Comparison of ENCODE assay signal across 8 cellular contexts in the genomic region with DNA sequence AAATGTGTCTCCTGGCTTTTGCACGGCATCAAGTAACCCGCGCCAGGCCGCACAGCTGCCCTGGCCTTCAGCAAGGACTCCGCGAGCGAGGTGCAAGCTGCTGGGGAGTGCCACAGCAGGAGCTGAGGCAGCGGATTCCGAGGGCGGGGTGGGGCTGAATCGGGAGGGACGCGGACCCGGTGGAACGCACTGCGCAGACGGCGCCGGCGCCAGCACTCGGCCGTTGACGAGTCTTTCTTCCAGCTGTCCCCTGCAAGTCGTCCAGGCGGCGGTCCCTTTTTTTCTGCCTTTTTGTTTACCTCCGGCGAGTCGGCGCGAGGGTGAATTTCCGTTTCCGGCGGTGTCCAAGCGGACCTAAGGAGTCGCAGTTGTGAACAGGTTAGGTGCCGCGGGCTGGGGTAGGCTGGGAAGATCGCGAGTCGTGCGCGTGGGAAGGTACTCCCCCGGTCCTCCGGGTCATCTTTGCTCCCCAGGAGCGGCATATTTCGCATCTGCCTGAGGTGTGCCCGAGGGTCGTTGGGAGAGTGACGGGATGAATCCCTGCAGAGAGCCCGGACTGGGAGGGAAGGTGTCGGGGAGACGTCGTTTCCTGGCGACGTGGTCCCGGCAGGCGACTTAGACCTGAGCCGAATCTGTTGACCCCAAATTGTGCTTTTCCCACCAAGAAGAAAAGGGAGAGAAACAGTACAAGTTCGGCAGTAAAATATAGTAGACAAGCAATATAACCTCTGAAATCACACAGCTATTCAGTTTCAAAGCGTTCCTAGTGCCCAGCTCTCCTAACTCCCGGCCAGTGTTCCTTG.
DNase-seq lines count a peak whose midpoint lies in the region; ATAC-seq and TF ChIP-seq lines count a peak whose summit lies in the region.
"Not testable (repeated sequence)": the region's sequence is repeated elsewhere in the genome, so short reads cannot be mapped to it uniquely, and the experiment has no call there.

No MANE protein-coding gene starts in this region.

- not testable (repeated sequence) for H3K27me3 ChIP-seq in HUES64 (ENCODE audit: insufficient read depth, low read length); PC-3 (ENCODE audit: low read length); esophagus squamous epithelium; mononuclear cell (ENCODE audit: insufficient read depth, low read length)

- H3K9me3 ChIP-seq in HUES64 (ENCODE audit: insufficient read depth, low read depth, low read length); PC-3 (ENCODE audit: low read length); esophagus squamous epithelium; mononuclear cell (ENCODE audit: low read depth, low read length): not testable (repeated sequence)

- DNase-seq in COR-L47 (lab: John Stamatoyannopoulos, UW) (peak; percentile 30), PC-3 (peak; percentile 68)
- peak; percentile 82 to 85 for DNase-seq in activated T-cell treated with anti-CD3 and anti-CD28 coated beads, Interleukin-2, amount 50 U/mL, for 48 hours
- not testable (repeated sequence) for DNase-seq in esophagus squamous epithelium (lab: John Stamatoyannopoulos, UW)
- peak; percentile 9 for DNase-seq in stimulated activated CD8-positive, alpha-beta memory T cell treated with anti-CD3 and anti-CD28 coated beads, Interleukin-12 subunit alpha, Interleukin-12 subunit beta, amount 100 ng/mL, for 24 hours (ENCODE audit: extremely low read depth)

- peak; percentile 71 for ATAC-seq in GM21423 (IDR thresholded peaks at IDR 0.05; ENCODE audit: unreplicated experiment)
- peak; percentile 80 for ATAC-seq in PC-3

- H3K4me2 ChIP-seq in PC-3 (ENCODE audit: low read length), result peak overlapping the region; percentile 66

- WGBS in HUES64, result under 1% methylated on average over 39 of the region's 62 CpGs
- 0% methylated on average over 3 of the region's 62 CpGs for WGBS in esophagus squamous epithelium, 2 donors

- H3K79me2 ChIP-seq in PC-3 (ENCODE audit: low read length), result not testable (repeated sequence)

- CTCF ChIA-PET in PC-3 (lab: Charles Lee), result not testable (repeated sequence)

- not testable (repeated sequence) for H3K9me2 ChIP-seq in PC-3 (replicated peaks; ENCODE audit: low read length)

- not testable (repeated sequence) for TF ChIP-seq CTCF in PC-3 (conservative IDR thresholded peaks at IDR 0.05; ENCODE audit: low read depth, low read length); esophagus squamous epithelium (IDR thresholded peaks at IDR 0.05)

- H3K9ac ChIP-seq in HUES64 (ENCODE audit: low read depth, low read length) (peak overlapping the region; percentile 93), PC-3 (ENCODE audit: low read length) (peak overlapping the region; percentile 78)

- intact Hi-C loops in PC-3 (cut with micrococcal nuclease); esophagus squamous epithelium (cut with DNase I): not testable (repeated sequence)

- H3K4me3 ChIP-seq in HUES64 (ENCODE audit: low read length) (peak overlapping the region; percentile 92), PC-3 (ENCODE audit: low read length) (peak overlapping the region; percentile 73), esophagus squamous epithelium (peak overlapping the region; percentile 55 to 78 (median 64)), mononuclear cell (ENCODE audit: low read length) (peak overlapping the region; percentile 53)

- not testable (repeated sequence) for H3F3A ChIP-seq in PC-3 (ENCODE audit: low read length, unreplicated experiment)

- H2AFZ ChIP-seq in PC-3 (ENCODE audit: low read length), result peak overlapping the region; percentile 69

- H3K36me3 ChIP-seq in HUES64 (ENCODE audit: insufficient read depth, low read length); PC-3 (ENCODE audit: low read depth, low read length); esophagus squamous epithelium: not testable (repeated sequence)

- H3K4me1 ChIP-seq in HUES64 (ENCODE audit: insufficient read depth, low read length); PC-3 (ENCODE audit: insufficient read depth, low read length); mononuclear cell (ENCODE audit: insufficient read depth, low read length): not testable (repeated sequence)
- peaks cover 0 to 10% (median 0%) of the 10 kb centered on the region in 3 donors for H3K4me1 ChIP-seq in esophagus squamous epithelium

- TF ChIP-seq POLR2A in esophagus squamous epithelium (IDR thresholded peaks at IDR 0.05), result peak in 1 of 4 donors; percentile 10

- H4K20me1 ChIP-seq in PC-3 (ENCODE audit: low read length), result not testable (repeated sequence)

- H3K27ac ChIP-seq in HUES64 (ENCODE audit: low read depth, low read length) (peak overlapping the region; percentile 77), PC-3 (ENCODE audit: low read length) (peak overlapping the region; percentile 58), esophagus squamous epithelium (peak overlapping the region; percentile 57 to 87 (median 84))

- BruUV-seq in PC-3 (replicated peaks; lab: Mats Ljungman, UMichigan), result TSS peak; percentile 81

- POLR2A ChIA-PET in PC-3 (lab: Charles Lee; ENCODE audit: unreplicated experiment), result not testable (repeated sequence)
